ENCODE assay signal across 1 cellular context in the genomic region with DNA sequence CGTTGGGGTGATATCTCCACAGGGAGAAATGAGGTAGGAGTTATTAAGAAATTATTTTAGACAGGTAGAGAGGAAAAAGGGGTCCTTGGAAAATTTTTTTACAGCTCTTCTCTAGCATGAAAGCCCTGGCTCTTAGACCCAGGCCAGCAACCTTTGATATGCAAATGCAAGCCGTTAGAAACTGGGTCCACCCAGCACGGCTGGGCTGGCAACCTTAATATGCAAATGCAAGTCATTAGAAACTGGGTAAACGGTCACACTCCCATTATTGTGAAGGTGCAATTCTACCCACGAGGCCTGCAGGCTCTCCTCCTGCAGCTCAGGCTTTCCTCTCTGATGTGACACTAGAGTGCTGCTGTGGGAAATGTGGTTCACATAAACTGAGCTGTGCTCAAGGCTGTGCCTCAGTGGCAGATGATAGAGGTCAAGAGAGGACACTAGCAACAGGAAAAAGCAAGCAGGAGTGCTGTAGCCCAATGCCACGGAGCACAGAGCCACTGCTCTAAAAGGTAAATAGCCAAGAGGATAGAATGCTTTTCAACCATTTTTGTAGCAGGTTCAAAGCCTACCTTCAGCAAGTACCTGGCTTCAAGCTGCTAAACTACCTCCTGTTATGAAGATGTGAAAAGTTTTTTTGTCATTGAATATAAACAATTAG.
TF ChIP-seq lines count a peak whose summit lies in the region.

No MANE protein-coding gene starts in this region.

TF ChIP-seq in GM23338, 12 proteins besides CTCF, POLR2A, EP300 and RAD21 (continued from another document):
- TF ChIP-seq, protein P1, sequence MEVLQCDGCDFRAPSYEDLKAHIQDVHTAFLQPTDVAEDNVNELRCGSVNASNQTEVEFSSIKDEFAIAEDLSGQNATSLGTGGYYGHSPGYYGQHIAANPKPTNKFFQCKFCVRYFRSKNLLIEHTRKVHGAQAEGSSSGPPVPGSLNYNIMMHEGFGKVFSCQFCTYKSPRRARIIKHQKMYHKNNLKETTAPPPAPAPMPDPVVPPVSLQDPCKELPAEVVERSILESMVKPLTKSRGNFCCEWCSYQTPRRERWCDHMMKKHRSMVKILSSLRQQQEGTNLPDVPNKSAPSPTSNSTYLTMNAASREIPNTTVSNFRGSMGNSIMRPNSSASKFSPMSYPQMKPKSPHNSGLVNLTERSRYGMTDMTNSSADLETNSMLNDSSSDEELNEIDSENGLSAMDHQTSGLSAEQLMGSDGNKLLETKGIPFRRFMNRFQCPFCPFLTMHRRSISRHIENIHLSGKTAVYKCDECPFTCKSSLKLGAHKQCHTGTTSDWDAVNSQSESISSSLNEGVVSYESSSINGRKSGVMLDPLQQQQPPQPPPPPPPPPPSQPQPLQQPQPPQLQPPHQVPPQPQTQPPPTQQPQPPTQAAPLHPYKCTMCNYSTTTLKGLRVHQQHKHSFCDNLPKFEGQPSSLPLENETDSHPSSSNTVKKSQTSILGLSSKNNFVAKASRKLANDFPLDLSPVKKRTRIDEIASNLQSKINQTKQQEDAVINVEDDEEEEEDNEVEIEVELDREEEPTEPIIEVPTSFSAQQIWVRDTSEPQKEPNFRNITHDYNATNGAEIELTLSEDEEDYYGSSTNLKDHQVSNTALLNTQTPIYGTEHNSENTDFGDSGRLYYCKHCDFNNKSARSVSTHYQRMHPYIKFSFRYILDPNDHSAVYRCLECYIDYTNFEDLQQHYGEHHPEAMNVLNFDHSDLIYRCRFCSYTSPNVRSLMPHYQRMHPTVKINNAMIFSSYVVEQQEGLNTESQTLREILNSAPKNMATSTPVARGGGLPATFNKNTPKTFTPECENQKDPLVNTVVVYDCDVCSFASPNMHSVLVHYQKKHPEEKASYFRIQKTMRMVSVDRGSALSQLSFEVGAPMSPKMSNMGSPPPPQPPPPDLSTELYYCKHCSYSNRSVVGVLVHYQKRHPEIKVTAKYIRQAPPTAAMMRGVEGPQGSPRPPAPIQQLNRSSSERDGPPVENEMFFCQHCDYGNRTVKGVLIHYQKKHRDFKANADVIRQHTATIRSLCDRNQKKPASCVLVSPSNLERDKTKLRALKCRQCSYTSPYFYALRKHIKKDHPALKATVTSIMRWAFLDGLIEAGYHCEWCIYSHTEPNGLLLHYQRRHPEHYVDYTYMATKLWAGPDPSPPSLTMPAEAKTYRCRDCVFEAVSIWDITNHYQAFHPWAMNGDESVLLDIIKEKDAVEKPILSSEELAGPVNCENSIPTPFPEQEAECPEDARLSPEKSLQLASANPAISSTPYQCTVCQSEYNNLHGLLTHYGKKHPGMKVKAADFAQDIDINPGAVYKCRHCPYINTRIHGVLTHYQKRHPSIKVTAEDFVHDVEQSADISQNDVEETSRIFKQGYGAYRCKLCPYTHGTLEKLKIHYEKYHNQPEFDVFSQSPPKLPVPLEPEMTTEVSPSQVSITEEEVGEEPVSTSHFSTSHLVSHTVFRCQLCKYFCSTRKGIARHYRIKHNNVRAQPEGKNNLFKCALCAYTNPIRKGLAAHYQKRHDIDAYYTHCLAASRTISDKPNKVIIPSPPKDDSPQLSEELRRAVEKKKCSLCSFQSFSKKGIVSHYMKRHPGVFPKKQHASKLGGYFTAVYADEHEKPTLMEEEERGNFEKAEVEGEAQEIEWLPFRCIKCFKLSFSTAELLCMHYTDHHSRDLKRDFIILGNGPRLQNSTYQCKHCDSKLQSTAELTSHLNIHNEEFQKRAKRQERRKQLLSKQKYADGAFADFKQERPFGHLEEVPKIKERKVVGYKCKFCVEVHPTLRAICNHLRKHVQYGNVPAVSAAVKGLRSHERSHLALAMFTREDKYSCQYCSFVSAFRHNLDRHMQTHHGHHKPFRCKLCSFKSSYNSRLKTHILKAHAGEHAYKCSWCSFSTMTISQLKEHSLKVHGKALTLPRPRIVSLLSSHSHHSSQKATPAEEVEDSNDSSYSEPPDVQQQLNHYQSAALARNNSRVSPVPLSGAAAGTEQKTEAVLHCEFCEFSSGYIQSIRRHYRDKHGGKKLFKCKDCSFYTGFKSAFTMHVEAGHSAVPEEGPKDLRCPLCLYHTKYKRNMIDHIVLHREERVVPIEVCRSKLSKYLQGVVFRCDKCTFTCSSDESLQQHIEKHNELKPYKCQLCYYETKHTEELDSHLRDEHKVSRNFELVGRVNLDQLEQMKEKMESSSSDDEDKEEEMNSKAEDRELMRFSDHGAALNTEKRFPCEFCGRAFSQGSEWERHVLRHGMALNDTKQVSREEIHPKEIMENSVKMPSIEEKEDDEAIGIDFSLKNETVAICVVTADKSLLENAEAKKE (CRISPR knock-in tag; IDR thresholded peaks at IDR 0.05) = peak; percentile 18; the same call in 1 of the 2 replicates
